ENCODE assay signal across 8 cellular contexts in genomic region chr3:159616234-159616825, GRCh38.
DNase-seq lines count a peak whose midpoint lies in the region; ATAC-seq and TF ChIP-seq lines count a peak whose summit lies in the region.

No MANE protein-coding gene starts in this region.

- in situ Hi-C loops in ACHN (cut with HindIII; ENCODE audit: low pct_ligation_motif_present, low pct_unique_long_range_greater_than_20kb, low sequenced_read_pairs): no loop called here

- H3K9me3 Mint-ChIP-seq in brain: no peaks in the 10 kb centered on the region
- H3K9me3 Mint-ChIP-seq in stimulated activated naive B cell treated with anti-CD40 and anti-IgM and Interleukin-4, amounts not matched to agents 10 μg/mL and 1 μg/mL and 100 μg/mL, for 72 hours: peaks cover 0 to 1% of the 10 kb centered on the region in 2 donors

- ATAC-seq in left colon (peak; percentile 80), omental fat pad (ENCODE audit: low FRiP score) (no peak)
- ATAC-seq in stimulated activated naive B cell treated with anti-CD40 and anti-IgM and Interleukin-4, amounts not matched to agents 10 μg/mL and 1 μg/mL and 100 μg/mL, for 72 hours (replicated peaks): no peak

- DNase-seq in ACHN (peak; percentile 62), HT1080 (ENCODE audit: low read depth) (peak; percentile 70), left colon (peak in 1 of 2 donors; percentile 59), OCI-M2 (lab: John Stamatoyannopoulos, UW; ENCODE audit: unreplicated experiment) (no peak), omental fat pad (ENCODE audit: low spot score) (no peak), NCI-H1694 treated with DMSO at 0.1 percent for 48 hours (lab: John Stamatoyannopoulos, UW) (no peak)
- no peak for DNase-seq in stimulated activated naive B cell treated with anti-CD40 and anti-IgM and Interleukin-4, amounts not matched to agents 10 μg/mL and 1 μg/mL and 100 μg/mL, for 72 hours

- H3K36me3 Mint-ChIP-seq in brain: no peaks in the 10 kb centered on the region
- H3K36me3 Mint-ChIP-seq in stimulated activated naive B cell treated with anti-CD40 and anti-IgM and Interleukin-4, amounts not matched to agents 10 μg/mL and 1 μg/mL and 100 μg/mL, for 72 hours: no peaks in the 10 kb centered on the region

- TF ChIP-seq CTCF in brain (conservative IDR thresholded peaks at IDR 0.05): peak; percentile 62 to 63
- TF ChIP-seq CTCF in omental fat pad (IDR thresholded peaks at IDR 0.05): no peak

- H3K27me3 Mint-ChIP-seq in brain: peaks cover 1% of the 10 kb centered on the region
- no peaks in the 10 kb centered on the region for H3K27me3 Mint-ChIP-seq in stimulated activated naive B cell treated with anti-CD40 and anti-IgM and Interleukin-4, amounts not matched to agents 10 μg/mL and 1 μg/mL and 100 μg/mL, for 72 hours

- H3K27ac Mint-ChIP-seq in brain: no peak overlapping the region
- no peak overlapping the region for H3K27ac Mint-ChIP-seq in stimulated activated naive B cell treated with anti-CD40 and anti-IgM and Interleukin-4, amounts not matched to agents 10 μg/mL and 1 μg/mL and 100 μg/mL, for 72 hours

- intact Hi-C loops in left colon (cut with DNase I, micrococcal nuclease): loop anchor here in 1 of 2 donors (5.0 to 10.0 kb wide), 2 partner anchors 191 to 398 kb away; no protein-coding TSS in a partner anchor

- H3K4me1 Mint-ChIP-seq in brain: peaks cover 31% of the 10 kb centered on the region
- H3K4me1 Mint-ChIP-seq in stimulated activated naive B cell treated with anti-CD40 and anti-IgM and Interleukin-4, amounts not matched to agents 10 μg/mL and 1 μg/mL and 100 μg/mL, for 72 hours: no peaks in the 10 kb centered on the region

- no peak overlapping the region for H3K4me3 Mint-ChIP-seq in brain
- H3K4me3 Mint-ChIP-seq in stimulated activated naive B cell treated with anti-CD40 and anti-IgM and Interleukin-4, amounts not matched to agents 10 μg/mL and 1 μg/mL and 100 μg/mL, for 72 hours: no peak overlapping the region

Comparison
In these comparisons a context has a peak if more than half of its experiments do, and no peak if none do; other contexts are left out.
1. DNase-seq: peak in ACHN (single experiment) and HT1080 (single experiment); none in OCI-M2 (single experiment), stimulated activated naive B cell treated with anti-CD40 and anti-IgM and Interleukin-4, amounts not matched to agents 10 μg/mL and 1 μg/mL and 100 μg/mL, for 72 hours (single experiment), omental fat pad (single experiment) and NCI-H1694 treated with DMSO at 0.1 percent for 48 hours (single experiment).
2. CTCF ChIP-seq: peak in brain (2 of 2); none in omental fat pad (0 of 3).